In genomic region chr1:43267818-43268425, GRCh38 we compare ENCODE assay signal across 19 cellular contexts. TPM values are rescaled to one million over a fixed set of nuclear protein-coding genes. Genes with fewer than 3 reads are reported as not detected.
DNase-seq lines count a peak whose midpoint lies in the region; ATAC-seq and TF ChIP-seq lines count a peak whose summit lies in the region.
"Had no signal": no experiment of that assay in that cellular context is flagged by ENCODE, and none has a peak within 500 bp of the region (broad histone marks: within the 10 kb centered on the region; RNA-seq: fewer than 3 reads in every experiment).

No MANE protein-coding gene starts in this region.

- H3K36me3 ChIP-seq in upper lobe of right lung (no peaks in the 10 kb centered on the region), Karpas-422 (ENCODE audit: insufficient read depth, low read length) (no peaks in the 10 kb centered on the region)

- H3K4me3 ChIP-seq in upper lobe of right lung (no peak overlapping the region), Karpas-422 (ENCODE audit: low read length) (no peak overlapping the region)
- H3K4me3 ChIP-seq: GM12878 had no signal

- no peaks in the 10 kb centered on the region for H4K20me1 ChIP-seq in Karpas-422 (ENCODE audit: insufficient read depth, low read depth, low read length)

- H3K9me3 ChIP-seq in upper lobe of right lung (no peaks in the 10 kb centered on the region), Karpas-422 (ENCODE audit: low read length) (no peaks in the 10 kb centered on the region)

- peak; percentile 23 for DNase-seq in activated CD8-positive, alpha-beta memory T cell treated with anti-CD3 and anti-CD28 coated beads, Interleukin-2, amount 50 U/mL, for 48 hours
- DNase-seq in activated CD8-positive, alpha-beta memory T cell treated with anti-CD3 and anti-CD28 coated beads, Interleukin-2, amount 50 U/mL, for 4 hours = no peak
- peak; percentile 23 for DNase-seq in sciatic nerve (ENCODE audit: low spot score)
- DNase-seq in upper lobe of right lung = peak; percentile 59
- no peak for DNase-seq in Karpas-422
- DNase-seq in NCI-H2081 treated with DMSO at 0.1 percent for 48 hours (lab: John Stamatoyannopoulos, UW) = no peak
- DNase-seq: 8988T, COR-L47, DMS53, NCI-H1092, NCI-H1694, NCI-H69, PC-3, Right ventricle myocardium superior had no signal

- intact Hi-C loops in sciatic nerve (cut with DNase I) (no loop called here), upper lobe of right lung (cut with DNase I) (no loop called here)

- ATAC-seq in sciatic nerve = no peak
- ATAC-seq in upper lobe of right lung = no peak
- no peak for ATAC-seq in GM19467 (IDR thresholded peaks at IDR 0.05; ENCODE audit: unreplicated experiment)
- ATAC-seq: GM12878, PC-3 had no signal

- no peak overlapping the region for H3K4me2 ChIP-seq in Karpas-422 (ENCODE audit: low read depth, low read length, poor library complexity, severe bottlenecking)

- peak overlapping the region; percentile 1 for H3K27ac ChIP-seq in layer of hippocampus (ENCODE audit: low read depth, low read length)
- peak overlapping the region; percentile 63 for H3K27ac ChIP-seq in upper lobe of right lung
- no peak overlapping the region for H3K27ac ChIP-seq in Karpas-422 (ENCODE audit: low read length)

- no peak overlapping the region for H2AFZ ChIP-seq in Karpas-422 (ENCODE audit: low read length)

- TF ChIP-seq CTCF in upper lobe of right lung (IDR thresholded peaks at IDR 0.05) = no peak

- H3K4me1 ChIP-seq in upper lobe of right lung = peaks cover 10% of the 10 kb centered on the region
- H3K4me1 ChIP-seq in Karpas-422 (ENCODE audit: low read length) = no peaks in the 10 kb centered on the region

- H3K9me2 ChIP-seq in Karpas-422 (replicated peaks; ENCODE audit: insufficient read depth, low read length) = no peaks in the 10 kb centered on the region

- no peak overlapping the region for H3K9ac ChIP-seq in Karpas-422 (ENCODE audit: low read length)

- no peaks in the 10 kb centered on the region for H3K79me2 ChIP-seq in Karpas-422 (ENCODE audit: low read length)

- H3K27me3 ChIP-seq in layer of hippocampus (ENCODE audit: control insufficient read depth, insufficient read depth, low read length) (peaks cover 5% of the 10 kb centered on the region), upper lobe of right lung (no peaks in the 10 kb centered on the region), Karpas-422 (ENCODE audit: low read length) (no peaks in the 10 kb centered on the region)

RNA-seq across cellular contexts. Expression of gene TMEM125, which starts 1.9 kb away (rescaled TPM):
- total RNA-seq in sciatic nerve (3.2 TPM), upper lobe of right lung (188 TPM)
- total RNA-seq in Karpas-422 (2014; rRNA removed; shearing (Covaris generic); ENCODE audit: low replicate concordance) = not detected in 2 replicates
- total RNA-seq: M059J, Right ventricle myocardium superior had no signal

RNA-seq across cellular contexts. Expression of gene C1orf210, which starts 17.5 kb away (rescaled TPM):
- total RNA-seq in sciatic nerve (not detected), upper lobe of right lung (18.9 TPM)
- total RNA-seq in Karpas-422 (2014; rRNA removed; shearing (Covaris generic); ENCODE audit: low replicate concordance) = not detected in 2 replicates
- total RNA-seq: GM12878, M059J, Right ventricle myocardium superior had no signal

RNA-seq across cellular contexts. Expression of gene TIE1, which starts 32.9 kb away (rescaled TPM):
- total RNA-seq in sciatic nerve (58.0 TPM), upper lobe of right lung (59.4 TPM)
- not detected in 2 replicates for total RNA-seq in Karpas-422 (2014; rRNA removed; shearing (Covaris generic); ENCODE audit: low replicate concordance)
- total RNA-seq: HT-29 had no signal

Comparison
In these comparisons a context has a peak if more than half of its experiments do, and no peak if none do; other contexts are left out.
1. DNase-seq: peak in activated CD8-positive, alpha-beta memory T cell treated with anti-CD3 and anti-CD28 coated beads, Interleukin-2, amount 50 U/mL, for 48 hours (single experiment), sciatic nerve (single experiment) and upper lobe of right lung (single experiment); none in activated CD8-positive, alpha-beta memory T cell treated with anti-CD3 and anti-CD28 coated beads, Interleukin-2, amount 50 U/mL, for 4 hours (single experiment), Karpas-422 (single experiment) and NCI-H2081 treated with DMSO at 0.1 percent for 48 hours (single experiment).
2. RNA of gene TMEM125, which starts 1.9 kb away (total RNA-seq): 188 TPM in upper lobe of right lung (single experiment); 3.2 TPM in sciatic nerve (single experiment) and not detected in Karpas-422; every median in the first group is over 10 times any median in the second.
3. RNA of gene C1orf210, which starts 17.5 kb away (total RNA-seq): 18.9 TPM in upper lobe of right lung (single experiment); not detected in sciatic nerve (single experiment) and not detected in Karpas-422; every median in the first group is over 10 times any median in the second.
4. RNA of gene TIE1, which starts 32.9 kb away (total RNA-seq): 59.4 TPM in upper lobe of right lung (single experiment) and 58.0 TPM in sciatic nerve (single experiment); not detected in Karpas-422; every median in the first group is over 10 times any median in the second.